1 cellular context compared by ENCODE assay signal in the genomic region with DNA sequence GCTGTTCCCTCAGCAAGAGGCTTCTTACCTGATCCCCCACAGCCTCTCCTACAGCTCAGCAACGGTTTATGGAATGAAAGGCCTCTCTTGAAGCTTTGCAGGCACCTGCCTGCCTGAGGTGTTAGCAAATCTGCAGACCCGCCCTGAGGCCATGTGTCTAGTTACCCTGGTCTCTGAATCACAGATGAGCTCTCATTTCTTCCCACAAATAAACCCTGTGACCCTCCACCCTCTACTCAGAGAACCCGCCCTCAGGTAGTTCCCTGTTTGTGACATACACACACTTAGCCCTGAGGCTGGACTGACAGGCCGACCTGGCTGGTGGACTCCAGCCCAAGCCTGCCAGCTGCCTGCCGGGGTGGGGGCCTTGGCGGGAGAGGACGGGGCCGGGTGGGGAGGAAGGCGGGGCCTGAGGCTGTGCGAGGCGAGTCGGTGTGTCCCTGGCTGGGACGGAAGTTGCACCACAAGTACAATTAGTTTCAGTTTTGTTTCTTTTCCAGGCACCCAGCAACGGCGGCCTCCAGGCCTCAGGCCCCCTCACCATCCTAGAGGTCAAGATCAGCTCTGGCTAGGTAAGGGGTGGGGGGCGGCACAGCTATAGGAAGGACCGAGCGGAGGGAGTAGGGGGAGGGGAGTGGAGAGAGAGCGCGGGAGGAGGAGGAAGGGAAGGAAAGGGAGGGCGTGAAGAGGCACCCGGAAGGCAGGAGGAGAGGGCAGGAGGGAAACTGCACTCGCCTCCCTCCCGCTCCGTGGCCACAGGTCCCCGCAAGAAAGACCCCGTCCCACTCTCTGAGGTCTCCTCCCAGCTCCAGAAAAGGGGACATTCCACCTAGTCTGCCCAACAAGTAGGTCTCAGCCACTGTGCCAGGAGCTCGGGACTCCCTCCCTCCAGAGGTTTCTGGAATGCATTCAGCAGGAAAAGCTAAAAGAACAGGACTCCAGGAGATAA.
TF ChIP-seq lines count a peak whose summit lies in the region.

A gene with protein sequence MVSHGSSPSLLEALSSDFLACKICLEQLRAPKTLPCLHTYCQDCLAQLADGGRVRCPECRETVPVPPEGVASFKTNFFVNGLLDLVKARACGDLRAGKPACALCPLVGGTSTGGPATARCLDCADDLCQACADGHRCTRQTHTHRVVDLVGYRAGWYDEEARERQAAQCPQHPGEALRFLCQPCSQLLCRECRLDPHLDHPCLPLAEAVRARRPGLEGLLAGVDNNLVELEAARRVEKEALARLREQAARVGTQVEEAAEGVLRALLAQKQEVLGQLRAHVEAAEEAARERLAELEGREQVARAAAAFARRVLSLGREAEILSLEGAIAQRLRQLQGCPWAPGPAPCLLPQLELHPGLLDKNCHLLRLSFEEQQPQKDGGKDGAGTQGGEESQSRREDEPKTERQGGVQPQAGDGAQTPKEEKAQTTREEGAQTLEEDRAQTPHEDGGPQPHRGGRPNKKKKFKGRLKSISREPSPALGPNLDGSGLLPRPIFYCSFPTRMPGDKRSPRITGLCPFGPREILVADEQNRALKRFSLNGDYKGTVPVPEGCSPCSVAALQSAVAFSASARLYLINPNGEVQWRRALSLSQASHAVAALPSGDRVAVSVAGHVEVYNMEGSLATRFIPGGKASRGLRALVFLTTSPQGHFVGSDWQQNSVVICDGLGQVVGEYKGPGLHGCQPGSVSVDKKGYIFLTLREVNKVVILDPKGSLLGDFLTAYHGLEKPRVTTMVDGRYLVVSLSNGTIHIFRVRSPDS (plus strand): TSS at position 482 of the 949 bp plus-strand sequence. CDS start 1,832 bp downstream, outside the sequence.

TF ChIP-seq in SK-N-SH treated with all-trans-retinoic acid at 6 μM for 48 hours, 23 proteins besides CTCF, POLR2A, EP300 and RAD21 (continued from another document):
- TF ChIP-seq, protein P1, sequence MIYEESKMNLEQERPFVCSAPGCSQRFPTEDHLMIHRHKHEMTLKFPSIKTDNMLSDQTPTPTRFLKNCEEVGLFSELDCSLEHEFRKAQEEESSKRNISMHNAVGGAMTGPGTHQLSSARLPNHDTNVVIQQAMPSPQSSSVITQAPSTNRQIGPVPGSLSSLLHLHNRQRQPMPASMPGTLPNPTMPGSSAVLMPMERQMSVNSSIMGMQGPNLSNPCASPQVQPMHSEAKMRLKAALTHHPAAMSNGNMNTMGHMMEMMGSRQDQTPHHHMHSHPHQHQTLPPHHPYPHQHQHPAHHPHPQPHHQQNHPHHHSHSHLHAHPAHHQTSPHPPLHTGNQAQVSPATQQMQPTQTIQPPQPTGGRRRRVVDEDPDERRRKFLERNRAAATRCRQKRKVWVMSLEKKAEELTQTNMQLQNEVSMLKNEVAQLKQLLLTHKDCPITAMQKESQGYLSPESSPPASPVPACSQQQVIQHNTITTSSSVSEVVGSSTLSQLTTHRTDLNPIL (CRISPR knock-in tag; IDR thresholded peaks at IDR 0.05; ENCODE audit: low read depth): no peak
- TF ChIP-seq PPARA (CRISPR knock-in tag; IDR thresholded peaks at IDR 0.05; ENCODE audit: borderline replicate concordance) (no peak), ZFP3 (CRISPR knock-in tag; IDR thresholded peaks at IDR 0.05) (no peak), SNAI2 (CRISPR knock-in tag; IDR thresholded peaks at IDR 0.05) (no peak), ZC3H10 (CRISPR knock-in tag; IDR thresholded peaks at IDR 0.05) (no peak), RARB (CRISPR knock-in tag; IDR thresholded peaks at IDR 0.05) (no peak), ESRRG (CRISPR knock-in tag; IDR thresholded peaks at IDR 0.05) (no peak), ZNF565 (CRISPR knock-in tag; conservative IDR thresholded peaks at IDR 0.05; ENCODE audit: low read depth) (no peak), ARNTL (CRISPR knock-in tag; IDR thresholded peaks at IDR 0.05; ENCODE audit: borderline replicate concordance, low read depth) (no peak)
- TF ChIP-seq, protein P2, sequence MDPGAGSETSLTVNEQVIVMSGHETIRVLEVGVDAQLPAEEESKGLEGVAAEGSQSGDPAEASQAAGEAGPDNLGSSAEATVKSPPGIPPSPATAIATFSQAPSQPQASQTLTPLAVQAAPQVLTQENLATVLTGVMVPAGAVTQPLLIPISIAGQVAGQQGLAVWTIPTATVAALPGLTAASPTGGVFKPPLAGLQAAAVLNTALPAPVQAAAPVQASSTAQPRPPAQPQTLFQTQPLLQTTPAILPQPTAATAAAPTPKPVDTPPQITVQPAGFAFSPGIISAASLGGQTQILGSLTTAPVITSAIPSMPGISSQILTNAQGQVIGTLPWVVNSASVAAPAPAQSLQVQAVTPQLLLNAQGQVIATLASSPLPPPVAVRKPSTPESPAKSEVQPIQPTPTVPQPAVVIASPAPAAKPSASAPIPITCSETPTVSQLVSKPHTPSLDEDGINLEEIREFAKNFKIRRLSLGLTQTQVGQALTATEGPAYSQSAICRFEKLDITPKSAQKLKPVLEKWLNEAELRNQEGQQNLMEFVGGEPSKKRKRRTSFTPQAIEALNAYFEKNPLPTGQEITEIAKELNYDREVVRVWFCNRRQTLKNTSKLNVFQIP (CRISPR knock-in tag; IDR thresholded peaks at IDR 0.05; ENCODE audit: borderline replicate concordance, low read depth): no peak
